16 cellular contexts compared by ENCODE assay signal in genomic region chr4:36758312-36758690, GRCh38.
"Had no signal": no experiment of that assay in that cellular context is flagged by ENCODE, and none has a peak within 500 bp of the region (broad histone marks: within the 10 kb centered on the region; RNA-seq: fewer than 3 reads in every experiment).

No MANE protein-coding gene starts in this region.

- H3K4me3 ChIP-seq: left ventricle myocardium inferior, thyroid gland had no signal

- DNase-seq: activated CD4-positive, alpha-beta T cell treated with anti-CD3 and anti-CD28 coated beads, Interleukin-2, amount 10 ng/mL, durations not matched to agents 7 days and 5 days; activated CD8-positive, alpha-beta memory T cell treated with anti-CD3 and anti-CD28 coated beads, Interleukin-2, amount 50 U/mL, for 48 hours; activated effector memory CD4-positive, alpha-beta T cell treated with anti-CD3 and anti-CD28 coated beads, Interleukin-2, amount 50 U/mL, for 16 hours; activated naive CD4-positive, alpha-beta T cell treated with anti-CD3 and anti-CD28 coated beads, Interleukin-2, amount 50 U/mL, for 16 hours; activated T-cell treated with anti-CD3 and anti-CD28 coated beads, Interleukin-2, amount 50 U/mL, for 72 hours; dermis blood vessel endothelial cell; effector memory CD4-positive, alpha-beta T cell; foreskin melanocyte; kidney glomerular epithelial cell; left ventricle myocardium inferior; mammary epithelial cell; nephron progenitor cell; nucleus accumbens; posterior cingulate gyrus; stimulated activated naive CD4-positive, alpha-beta T cell treated with Interleukin-2 at 50 U/mL for 16 hours; thyroid gland had no signal

- ATAC-seq: activated T-cell treated with anti-CD3 and anti-CD28 coated beads, Interleukin-2, amount 50 U/mL, for 72 hours had no signal
